10 cellular contexts compared by ENCODE assay signal in genomic region chr18:76658627-76659026, GRCh38.
DNase-seq lines count a peak whose midpoint lies in the region; ATAC-seq, FAIRE-seq and TF ChIP-seq lines count a peak whose summit lies in the region.
"Had no signal": no experiment of that assay in that cellular context is flagged by ENCODE, and none has a peak within 500 bp of the region (broad histone marks: within the 10 kb centered on the region; RNA-seq: fewer than 3 reads in every experiment).

No MANE protein-coding gene starts in this region.

- H3K27me3 ChIP-seq in osteoblast (ENCODE audit: insufficient read depth, low read length) (peaks cover 37% of the 10 kb centered on the region), lower lobe of right lung (ENCODE audit: low read depth) (peaks cover 15% of the 10 kb centered on the region), pancreas (no peaks in the 10 kb centered on the region)

- H3K4me3 ChIP-seq in osteoblast (ENCODE audit: insufficient read depth, low read length) (no peak overlapping the region), lower lobe of right lung (no peak overlapping the region), pancreas (no peak overlapping the region)
- H3K4me3 ChIP-seq: SK-N-MC had no signal

- peak; percentile 63 for ATAC-seq in HG02938 (IDR thresholded peaks at IDR 0.05; ENCODE audit: unreplicated experiment)
- no peak for ATAC-seq in lower lobe of right lung
- no peak for ATAC-seq in pancreas
- ATAC-seq in GM21526 (IDR thresholded peaks at IDR 0.05; ENCODE audit: low FRiP score, unreplicated experiment): no peak

- TF ChIP-seq CTCF in osteoblast (IDR thresholded peaks at IDR 0.05; ENCODE audit: extremely low read depth, low read depth, low read length) (peak; percentile 29), lower lobe of right lung (IDR thresholded peaks at IDR 0.05) (no peak), pancreas (IDR thresholded peaks at IDR 0.05) (no peak)

- H3K36me3 ChIP-seq in osteoblast (ENCODE audit: insufficient read depth, low read length): no peaks in the 10 kb centered on the region
- H3K36me3 ChIP-seq in lower lobe of right lung: no peaks in the 10 kb centered on the region
- H3K36me3 ChIP-seq in pancreas: no peaks in the 10 kb centered on the region

- H3K27ac ChIP-seq in osteoblast (ENCODE audit: low read depth, low read length) (no peak overlapping the region), lower lobe of right lung (no peak overlapping the region), pancreas (no peak overlapping the region)
- H3K27ac ChIP-seq: SK-N-MC had no signal

- H3K4me1 ChIP-seq in osteoblast (ENCODE audit: insufficient read depth, low read length) (no peaks in the 10 kb centered on the region), lower lobe of right lung (no peaks in the 10 kb centered on the region), pancreas (no peaks in the 10 kb centered on the region)

- H3K4me2 ChIP-seq in osteoblast (ENCODE audit: insufficient read depth, low read length): no peak overlapping the region

- H3K9me3 ChIP-seq in osteoblast (ENCODE audit: low read depth, low read length) (no peaks in the 10 kb centered on the region), lower lobe of right lung (no peaks in the 10 kb centered on the region), pancreas (no peaks in the 10 kb centered on the region)

- no peak for FAIRE-seq in pancreas (lab: Jason Lieb, UNC)
- FAIRE-seq: A204.1 had no signal

- 38 to 48% methylated on average over 7 of the region's 7 CpGs for WGBS in pancreas, 2 donors

- H4K20me1 ChIP-seq in osteoblast (ENCODE audit: insufficient read depth, low read length): no peaks in the 10 kb centered on the region

- peak; percentile 36 for DNase-seq in DMS 273 (lab: John Stamatoyannopoulos, UW; ENCODE audit: unreplicated experiment)
- no peak for DNase-seq in DMS 273 treated with DMSO at 0.1 percent for 48 hours (lab: John Stamatoyannopoulos, UW)
- DNase-seq in activated CD8-positive, alpha-beta memory T cell treated with anti-CD3 and anti-CD28 coated beads for 48 hours (ENCODE audit: low read depth in 2 of 3, low spot score in 2 of 3): peak; percentile 23 to 56 (median 35)
- no peak for DNase-seq in osteoblast (ENCODE audit: insufficient read length, low spot score, missing footprints)
- no peak for DNase-seq in lower lobe of right lung
- no peak for DNase-seq in pancreas

- intact Hi-C loops in lower lobe of right lung (cut with DNase I): no loop called here
- intact Hi-C loops in pancreas (cut with DNase I): no loop called here

- no peak overlapping the region for H2AFZ ChIP-seq in osteoblast (ENCODE audit: low read length)

- H3K79me2 ChIP-seq in osteoblast (ENCODE audit: insufficient read depth, low read length): no peaks in the 10 kb centered on the region

Comparison
In these comparisons a context has a peak if more than half of its experiments do, and no peak if none do; other contexts are left out.
1. DNase-seq: peak in DMS 273 (single experiment) and activated CD8-positive, alpha-beta memory T cell treated with anti-CD3 and anti-CD28 coated beads for 48 hours (3 of 3); none in DMS 273 treated with DMSO at 0.1 percent for 48 hours (single experiment), osteoblast (single experiment), lower lobe of right lung (single experiment) and pancreas (0 of 6).